In genomic region chr1:149942207-149942606, GRCh38 we compare ENCODE assay signal across 10 cellular contexts. TPM values are rescaled to one million over a fixed set of nuclear protein-coding genes. Genes with fewer than 3 reads are reported as not detected.
DNase-seq lines count a peak whose midpoint lies in the region; ATAC-seq, FAIRE-seq and TF ChIP-seq lines count a peak whose summit lies in the region.
"Had no signal": no experiment of that assay in that cellular context is flagged by ENCODE, and none has a peak within 500 bp of the region (broad histone marks: within the 10 kb centered on the region; RNA-seq: fewer than 3 reads in every experiment).

No MANE protein-coding gene starts in this region.

- CTCF ChIA-PET in MCF 10A (lab: Yijun Ruan, JAX) = interaction anchor here (3.5 kb wide), 1 partner anchor 20 kb away, joined by 15 read pairs; no protein-coding TSS in a partner anchor
- CTCF ChIA-PET in mammary epithelial cell (lab: Charles Lee; ENCODE audit: low non-redundant PET) = interaction anchor here (0.6 to 0.7 kb wide), 2 partner anchors 14 to 70 kb away, joined by 4 read pairs; no protein-coding TSS in a partner anchor

- DNase-seq in MCF 10A (ENCODE audit: unreplicated experiment) (peak; percentile 28), mammary epithelial cell (no peak), astrocyte of the hippocampus (ENCODE audit: low read depth, low spot score) (peak; percentile 42), keratinocyte (ENCODE audit: low read depth, low spot score) (no peak), vagina (ENCODE audit: extremely low spot score in 2 of 2) (no peak)
- no peak for DNase-seq in activated T-cell treated with anti-CD3 and anti-CD28 coated beads, Interleukin-2, amount 50 U/mL, for 24 hours
- no peak for DNase-seq in stimulated activated CD4-positive, alpha-beta T cell treated with anti-CD3 and anti-CD28 coated beads, Interleukin-2, amount 100 ng/mL, for 48 hours
- DNase-seq: body of pancreas; CD4-positive, alpha-beta T cell had no signal

- dilution Hi-C loops in mammary epithelial cell (cut with HindIII; ENCODE audit: low sequenced_read_pairs) = no loop called here
- dilution Hi-C loops in keratinocyte (cut with MboI; ENCODE audit: extremely low pct_ligation_motif_present, low sequenced_read_pairs) = no loop called here

- no peaks in the 10 kb centered on the region for H4K20me1 ChIP-seq in mammary epithelial cell (ENCODE audit: insufficient read depth, low read length)
- H4K20me1 ChIP-seq in keratinocyte (ENCODE audit: control insufficient read depth, extremely low read depth, insufficient read depth, low read length) = no peaks in the 10 kb centered on the region

- H3K9ac ChIP-seq in mammary epithelial cell (ENCODE audit: insufficient read depth, low read length) (no peak overlapping the region), keratinocyte (ENCODE audit: control insufficient read depth, extremely low read depth, insufficient read depth, low read length) (no peak overlapping the region)

- no peak for ATAC-seq in GM19023 (IDR thresholded peaks at IDR 0.05; ENCODE audit: unreplicated experiment)
- ATAC-seq: body of pancreas had no signal

- peaks cover 36% of the 10 kb centered on the region for H3K4me1 Mint-ChIP-seq in MCF 10A (ENCODE audit: insufficient read depth, unreplicated experiment)
- peaks cover 40% of the 10 kb centered on the region for H3K4me1 Mint-ChIP-seq in activated T-cell treated with anti-CD3 and anti-CD28 coated beads, Interleukin-2, amount 50 U/mL, for 24 hours (ENCODE audit: low read depth)

- FAIRE-seq in keratinocyte (lab: Jason Lieb, UNC) = no peak

- H3K4me3 ChIP-seq in mammary epithelial cell (replicated peaks in 1 of 3; ENCODE audit: insufficient read depth in 1 of 3, low read depth in 2 of 3, low read length in 3 of 3) (no peak overlapping the region), keratinocyte (ENCODE audit: control insufficient read depth in 2 of 3, extremely low read depth in 1 of 3, insufficient read depth in 2 of 3, low read depth in 1 of 3, low read length in 3 of 3) (no peak overlapping the region), vagina (no peak overlapping the region)
- H3K4me3 ChIP-seq: body of pancreas had no signal

- no peak overlapping the region for H3K4me3 Mint-ChIP-seq in MCF 10A (ENCODE audit: unreplicated experiment)
- no peak overlapping the region for H3K4me3 Mint-ChIP-seq in activated T-cell treated with anti-CD3 and anti-CD28 coated beads, Interleukin-2, amount 50 U/mL, for 24 hours
- H3K4me3 Mint-ChIP-seq: CD4-positive, alpha-beta T cell had no signal

- POLR2A ChIA-PET in MCF 10A (lab: Yijun Ruan, JAX) = interaction anchor here (0.6 to 9.2 kb wide), 4 partner anchors 14 to 415 kb away, joined by 3 to 273 read pairs (median 6); partner anchors contain the start of gene SF3B4

- H3K36me3 Mint-ChIP-seq in MCF 10A (ENCODE audit: insufficient read depth, unreplicated experiment) = peaks cover 43% of the 10 kb centered on the region
- H3K36me3 Mint-ChIP-seq in activated T-cell treated with anti-CD3 and anti-CD28 coated beads, Interleukin-2, amount 50 U/mL, for 24 hours (ENCODE audit: low read depth) = peaks cover 45% of the 10 kb centered on the region

- BruUV-seq in MCF 10A (replicated peaks; lab: Mats Ljungman, UMichigan) (no TSS peak), mammary epithelial cell (replicated peaks; lab: Mats Ljungman, UMichigan) (no TSS peak)

- H3K27me3 ChIP-seq in mammary epithelial cell (ENCODE audit: insufficient read depth, low read length) (no peaks in the 10 kb centered on the region), keratinocyte (ENCODE audit: control insufficient read depth, extremely low read depth, insufficient read depth, low read length) (no peaks in the 10 kb centered on the region), vagina (no peaks in the 10 kb centered on the region)
- H3K27me3 ChIP-seq: body of pancreas had no signal

- no peak for TF ChIP-seq POLR2A in vagina (IDR thresholded peaks at IDR 0.05)

- H3K27ac ChIP-seq in mammary epithelial cell (ENCODE audit: insufficient read depth, low read depth, low read length) (no peak overlapping the region), keratinocyte (ENCODE audit: control insufficient read depth, insufficient read depth, low read length) (peak overlapping the region; percentile 50), vagina (peak overlapping the region; percentile 43)

- in situ Hi-C loops in mammary epithelial cell (cut with MboI; ENCODE audit: low sequenced_read_pairs in 2 of 2) = loop anchor here in 1 of 2 donors (25.0 kb wide), 1 partner anchor 105 kb away; a partner anchor contains a TSS

- no peak overlapping the region for H3K27ac Mint-ChIP-seq in MCF 10A (ENCODE audit: low read depth, unreplicated experiment)
- no peak overlapping the region for H3K27ac Mint-ChIP-seq in activated T-cell treated with anti-CD3 and anti-CD28 coated beads, Interleukin-2, amount 50 U/mL, for 24 hours
- H3K27ac Mint-ChIP-seq: CD4-positive, alpha-beta T cell had no signal

- H3K4me2 ChIP-seq in mammary epithelial cell (ENCODE audit: insufficient read depth, low read depth, low read length) = no peak overlapping the region
- H3K4me2 ChIP-seq in keratinocyte (ENCODE audit: control insufficient read depth, extremely low read depth, insufficient read depth, low read depth, low read length) = peak overlapping the region; percentile 62

- no peaks in the 10 kb centered on the region for H3K79me2 ChIP-seq in mammary epithelial cell (ENCODE audit: insufficient read depth, low read length)
- no peaks in the 10 kb centered on the region for H3K79me2 ChIP-seq in keratinocyte (ENCODE audit: control insufficient read depth, insufficient read depth, low read length)

- intact Hi-C loops in MCF 10A (cut with micrococcal nuclease) (no loop called here), mammary epithelial cell (cut with micrococcal nuclease) (no loop called here), vagina (cut with DNase I) (no loop called here)

- peaks cover 18% of the 10 kb centered on the region for H3K4me1 ChIP-seq in mammary epithelial cell (ENCODE audit: insufficient read depth, low read length)
- peaks cover 40% of the 10 kb centered on the region for H3K4me1 ChIP-seq in keratinocyte (ENCODE audit: control insufficient read depth, extremely low read depth, insufficient read depth, low read length)
- H3K4me1 ChIP-seq in vagina = peaks cover 26% of the 10 kb centered on the region

- H3K9me1 ChIP-seq in keratinocyte (ENCODE audit: control insufficient read depth, extremely low read depth, insufficient read depth, low read length) = no peaks in the 10 kb centered on the region

- H3K9me3 ChIP-seq in mammary epithelial cell (replicated peaks; ENCODE audit: insufficient read depth, low read length) (no peaks in the 10 kb centered on the region), keratinocyte (ENCODE audit: control insufficient read depth, low read depth, low read length) (no peaks in the 10 kb centered on the region), vagina (no peaks in the 10 kb centered on the region)
- H3K9me3 ChIP-seq: body of pancreas had no signal

- no peaks in the 10 kb centered on the region for H3K9me3 Mint-ChIP-seq in MCF 10A (ENCODE audit: unreplicated experiment)
- no peaks in the 10 kb centered on the region for H3K9me3 Mint-ChIP-seq in activated T-cell treated with anti-CD3 and anti-CD28 coated beads, Interleukin-2, amount 50 U/mL, for 24 hours
- H3K9me3 Mint-ChIP-seq: CD4-positive, alpha-beta T cell had no signal

- no peak for TF ChIP-seq CTCF in MCF 10A (IDR thresholded peaks at IDR 0.05; ENCODE audit: unreplicated experiment)
- TF ChIP-seq CTCF in mammary epithelial cell (conservative IDR thresholded peaks at IDR 0.05 in 1 of 2, IDR thresholded peaks at IDR 0.05 in 1 of 2; ENCODE audit: extremely low read depth in 1 of 2, insufficient read depth in 1 of 2, low read depth in 1 of 2, low read length in 2 of 2) = peak in 1 of 2 donors; percentile 10
- TF ChIP-seq CTCF in keratinocyte (optimal IDR thresholded peaks at IDR 0.05 in 1 of 3, IDR thresholded peaks at IDR 0.05 in 1 of 3, conservative IDR thresholded peaks at IDR 0.05 in 1 of 3; ENCODE audit: extremely low read depth in 1 of 3, insufficient read depth in 2 of 3, low read length in 3 of 3) = peak in 2 of 3 experiments; percentile 35 to 62
- no peak for TF ChIP-seq CTCF in vagina (IDR thresholded peaks at IDR 0.05)

- H3K27me3 Mint-ChIP-seq in MCF 10A (ENCODE audit: insufficient read depth, unreplicated experiment) = no peaks in the 10 kb centered on the region
- no peaks in the 10 kb centered on the region for H3K27me3 Mint-ChIP-seq in activated T-cell treated with anti-CD3 and anti-CD28 coated beads, Interleukin-2, amount 50 U/mL, for 24 hours
- H3K27me3 Mint-ChIP-seq: CD4-positive, alpha-beta T cell had no signal

- H2AFZ ChIP-seq in mammary epithelial cell (ENCODE audit: low read depth, low read length) (no peak overlapping the region), keratinocyte (ENCODE audit: control insufficient read depth, low read length) (peak overlapping the region; percentile 32)

- peaks cover 6% of the 10 kb centered on the region for H3K36me3 ChIP-seq in mammary epithelial cell (ENCODE audit: insufficient read depth, low read length)
- peaks cover 5 to 15% of the 10 kb centered on the region in 2 experiments for H3K36me3 ChIP-seq in keratinocyte (ENCODE audit: control insufficient read depth in 2 of 2, extremely low read depth in 1 of 2, insufficient read depth in 2 of 2, low read length in 2 of 2)
- peaks cover 0 to 31% of the 10 kb centered on the region in 2 donors for H3K36me3 ChIP-seq in vagina

- 35% methylated on average over 5 of the region's 5 CpGs for WGBS in mammary epithelial cell (ENCODE audit: low coverage, missing lambda C conversion rate)

RNA-seq across cellular contexts. Expression of gene MTMR11, which starts 5.5 kb away (rescaled TPM):
- total RNA-seq in MCF 10A (2022) (23.8 and 33.5 TPM in 2 replicates), mammary epithelial cell (10 to 100 TPM in 1 of 2 donors, 1 to 10 TPM in 1; 7.3 to 14.4 TPM), vagina (16.9 TPM)
- polyA plus RNA-seq in mammary epithelial cell (8.7 TPM), keratinocyte (11.8 to 15.6 TPM (median 12.8 TPM) in 3 replicates)
- polyA minus RNA-seq in mammary epithelial cell (15.2 TPM), keratinocyte (16.3 to 21.6 TPM (median 21.5 TPM) in 3 replicates)
- 1.4 TPM for polyA plus RNA-seq in keratinocyte (2011; ENCODE audit: low read depth)
- 7.1 and 7.8 TPM in 2 replicates for polyA plus RNA-seq in keratinocyte (2011; cell fraction: cytosol; rRNA removed)
- 26.5 and 30.7 TPM in 2 replicates for polyA plus RNA-seq in keratinocyte (2011; cell fraction: nucleus; rRNA removed)
- polyA plus RNA-seq in keratinocyte (2012; ENCODE audit: low replicate concordance) = 4.6 and 7.2 TPM in 2 replicates
- polyA minus RNA-seq in keratinocyte (2011; cell fraction: cytosol; rRNA and poly(A)+ RNA removed) = 4.2 TPM
- polyA minus RNA-seq in keratinocyte (2011; cell fraction: nucleus; rRNA and poly(A)+ RNA removed) = 9.0 and 14.4 TPM in 2 replicates

RNA-seq across cellular contexts. Expression of gene SF3B4, which starts 14.6 kb away (rescaled TPM):
- total RNA-seq in MCF 10A (2022) (79.2 and 99.2 TPM in 2 replicates), mammary epithelial cell (10 to 100 TPM; 14.2 to 68.8 TPM), vagina (21.6 TPM)
- polyA plus RNA-seq in mammary epithelial cell (29.5 TPM), keratinocyte (16.9 to 59.9 TPM (median 35.4 TPM) in 3 replicates)
- polyA minus RNA-seq in mammary epithelial cell (86.0 TPM), keratinocyte (25.1 to 76.6 TPM (median 46.5 TPM) in 3 replicates)
- 18.5 TPM for polyA plus RNA-seq in keratinocyte (2011; ENCODE audit: low read depth)
- 42.4 and 79.1 TPM in 2 replicates for polyA plus RNA-seq in keratinocyte (2011; cell fraction: cytosol; rRNA removed)
- 50.5 and 54.5 TPM in 2 replicates for polyA plus RNA-seq in keratinocyte (2011; cell fraction: nucleus; rRNA removed)
- polyA plus RNA-seq in keratinocyte (2012; ENCODE audit: low replicate concordance) = 54.5 and 67.2 TPM in 2 replicates
- 45.7 TPM for polyA minus RNA-seq in keratinocyte (2011; cell fraction: cytosol; rRNA and poly(A)+ RNA removed)
- polyA minus RNA-seq in keratinocyte (2011; cell fraction: nucleus; rRNA and poly(A)+ RNA removed) = 23.6 and 53.8 TPM in 2 replicates

RNA-seq across cellular contexts. Expression of gene SV2A, which starts 24.6 kb away (rescaled TPM):
- total RNA-seq in MCF 10A (2022) = 0.12 TPM in 1 of 2 replicates, not detected in the other
- 1 to 10 TPM; 3.4 to 4.0 TPM for total RNA-seq in mammary epithelial cell
- polyA plus RNA-seq in mammary epithelial cell = 1.00 TPM
- not detected for polyA minus RNA-seq in mammary epithelial cell
- polyA plus RNA-seq in keratinocyte = 0.10 to 0.71 TPM (median 0.28 TPM) in 3 replicates
- 0.06 TPM for polyA plus RNA-seq in keratinocyte (2011; ENCODE audit: low read depth)
- 0.10 and 0.14 TPM in 2 replicates for polyA plus RNA-seq in keratinocyte (2011; cell fraction: cytosol; rRNA removed)
- polyA plus RNA-seq in keratinocyte (2011; cell fraction: nucleus; rRNA removed) = 0.46 and 0.79 TPM in 2 replicates
- 0.11 and 0.63 TPM in 2 replicates for polyA plus RNA-seq in keratinocyte (2012; ENCODE audit: low replicate concordance)
- 0.51 to 2.5 TPM (median 0.56 TPM) in 3 replicates for polyA minus RNA-seq in keratinocyte
- not detected for polyA minus RNA-seq in keratinocyte (2011; cell fraction: cytosol; rRNA and poly(A)+ RNA removed)
- polyA minus RNA-seq in keratinocyte (2011; cell fraction: nucleus; rRNA and poly(A)+ RNA removed) = 0.32 and 0.62 TPM in 2 replicates
- 7.6 TPM for total RNA-seq in vagina

RNA-seq across cellular contexts. Expression of gene BOLA1, which starts 42.8 kb away (rescaled TPM):
- total RNA-seq in MCF 10A (2022) (17.4 and 22.4 TPM in 2 replicates), mammary epithelial cell (10 to 100 TPM in 1 of 2 donors, 1 to 10 TPM in 1; 7.7 to 15.8 TPM), vagina (43.0 TPM)
- polyA plus RNA-seq in mammary epithelial cell (13.8 TPM), keratinocyte (9.5 to 15.4 TPM (median 13.8 TPM) in 3 replicates)
- polyA minus RNA-seq in mammary epithelial cell (not detected), keratinocyte (1.9 to 2.2 TPM in 2 of 3 replicates, not detected in the other)
- 8.4 TPM for polyA plus RNA-seq in keratinocyte (2011; ENCODE audit: low read depth)
- 8.7 and 15.9 TPM in 2 replicates for polyA plus RNA-seq in keratinocyte (2011; cell fraction: cytosol; rRNA removed)
- 10.7 and 13.0 TPM in 2 replicates for polyA plus RNA-seq in keratinocyte (2011; cell fraction: nucleus; rRNA removed)
- 9.5 and 17.6 TPM in 2 replicates for polyA plus RNA-seq in keratinocyte (2012; ENCODE audit: low replicate concordance)
- 5.0 TPM for polyA minus RNA-seq in keratinocyte (2011; cell fraction: cytosol; rRNA and poly(A)+ RNA removed)
- polyA minus RNA-seq in keratinocyte (2011; cell fraction: nucleus; rRNA and poly(A)+ RNA removed) = 2.6 and 3.3 TPM in 2 replicates

Comparison
In these comparisons a context has a peak if more than half of its experiments do, and no peak if none do; other contexts are left out.
1. DNase-seq: peak in MCF 10A (single experiment) and astrocyte of the hippocampus (single experiment); none in mammary epithelial cell (single experiment), keratinocyte (single experiment), vagina (0 of 2), activated T-cell treated with anti-CD3 and anti-CD28 coated beads, Interleukin-2, amount 50 U/mL, for 24 hours (single experiment) and stimulated activated CD4-positive, alpha-beta T cell treated with anti-CD3 and anti-CD28 coated beads, Interleukin-2, amount 100 ng/mL, for 48 hours (0 of 2).
2. CTCF ChIP-seq: peak in keratinocyte (2 of 3); none in MCF 10A (single experiment) and vagina (0 of 3).